8 cellular contexts compared by ENCODE assay signal in genomic region chr20:41365785-41366545, GRCh38. TPM values are rescaled to one million over a fixed set of nuclear protein-coding genes. Genes with fewer than 3 reads are reported as not detected.
DNase-seq lines count a peak whose midpoint lies in the region; ATAC-seq, FAIRE-seq and TF ChIP-seq lines count a peak whose summit lies in the region.

No MANE protein-coding gene starts in this region.

- no peak for FAIRE-seq in urothelium cell line (lab: Jason Lieb, UNC)

- H3K9ac ChIP-seq in ES-I3 (ENCODE audit: low read depth, low read length) (peak overlapping the region; percentile 45), rectal smooth muscle tissue (ENCODE audit: low read length) (no peak overlapping the region)

- H3K9me3 ChIP-seq in ES-I3 (ENCODE audit: control insufficient read depth, insufficient read depth, low read length) = no peaks in the 10 kb centered on the region; the same call in 1 of the 2 replicates
- peaks cover 0 to 1% (median 0%) of the 10 kb centered on the region in 11 donors for H3K9me3 ChIP-seq in heart right ventricle

- peak overlapping the region in 4 of 10 donors; percentile 51 to 75 (median 56) for H3K27ac ChIP-seq in heart right ventricle
- no peak overlapping the region for H3K27ac ChIP-seq in rectal smooth muscle tissue (ENCODE audit: low read depth, low read length)

- peak in 4 of 8 donors; percentile 3 to 29 (median 8) for ATAC-seq in heart right ventricle

- intact Hi-C loops in heart right ventricle (cut with DNase I) = no loop called here

- H3K4me1 ChIP-seq in ES-I3 (ENCODE audit: insufficient read depth, low read length) (no peaks in the 10 kb centered on the region), heart right ventricle (peaks cover 4 to 32% (median 15%) of the 10 kb centered on the region in 9 donors), rectal smooth muscle tissue (ENCODE audit: control insufficient read depth, insufficient read depth, low read length) (no peaks in the 10 kb centered on the region)

- 4 to 5% methylated on average over 75 to 76 of the region's 76 CpGs for whole genome bisulfite sequencing in heart right ventricle, 2 donors

- H3K4me3 ChIP-seq in heart right ventricle = peak overlapping the region; percentile 20 to 60 (median 46)
- peak overlapping the region; percentile 19 for H3K4me3 ChIP-seq in rectal smooth muscle tissue (ENCODE audit: low read length)

- no peaks in the 10 kb centered on the region for H3K36me3 ChIP-seq in ES-I3 (ENCODE audit: insufficient read depth, low read length)
- H3K36me3 ChIP-seq in heart right ventricle = no peaks in the 10 kb centered on the region
- H3K36me3 ChIP-seq in rectal smooth muscle tissue (ENCODE audit: control insufficient read depth, insufficient read depth, low read length) = no peaks in the 10 kb centered on the region

- H3K27me3 ChIP-seq in heart right ventricle = peaks cover 0 to 47% (median 27%) of the 10 kb centered on the region in 7 donors
- H3K27me3 ChIP-seq in rectal smooth muscle tissue (ENCODE audit: control insufficient read depth, insufficient read depth, low read length) = peaks cover 15% of the 10 kb centered on the region

- no peak for TF ChIP-seq CTCF in heart right ventricle (IDR thresholded peaks at IDR 0.05)

- DNase-seq in NCI-H2227 (lab: John Stamatoyannopoulos, UW; ENCODE audit: unreplicated experiment) (peak; percentile 59), heart right ventricle (no peak), DMS153 treated with DMSO at 0.1 percent for 48 hours (lab: John Stamatoyannopoulos, UW; ENCODE audit: unreplicated experiment) (no peak), urothelium cell line (ENCODE audit: low spot score) (no peak), DMS114 treated with DMSO at 0.1 percent for 48 hours (lab: John Stamatoyannopoulos, UW; ENCODE audit: unreplicated experiment) (no peak), MV-4-11 (lab: John Stamatoyannopoulos, UW) (no peak)

RNA-seq across cellular contexts. Expression of gene EMILIN3, which starts 0.7 kb away (rescaled TPM):
- 1 to 10 TPM in 8 of 10 donors, under 1 TPM in 2; 0.20 to 5.3 (median 2.8) TPM for total RNA-seq in heart right ventricle
- 1 to 10 TPM; 2.1 to 6.4 TPM for polyA plus RNA-seq in heart right ventricle

RNA-seq across cellular contexts. Expression of gene LPIN3, which starts 25.3 kb away (rescaled TPM):
- total RNA-seq in heart right ventricle = 10 to 100 TPM; 12.5 to 26.5 (median 18.2) TPM
- 10 to 100 TPM; 11.1 to 45.5 TPM for polyA plus RNA-seq in heart right ventricle

RNA-seq across cellular contexts. Expression of gene ZHX3, which starts 48.4 kb away (rescaled TPM):
- 10 to 100 TPM; 26.2 to 51.8 (median 31.0) TPM for total RNA-seq in heart right ventricle
- polyA plus RNA-seq in heart right ventricle = 10 to 100 TPM in 1 of 2 donors, 1 to 10 TPM in 1; 6.5 to 20.6 TPM
